20 cellular contexts compared by ENCODE assay signal in the genomic region with DNA sequence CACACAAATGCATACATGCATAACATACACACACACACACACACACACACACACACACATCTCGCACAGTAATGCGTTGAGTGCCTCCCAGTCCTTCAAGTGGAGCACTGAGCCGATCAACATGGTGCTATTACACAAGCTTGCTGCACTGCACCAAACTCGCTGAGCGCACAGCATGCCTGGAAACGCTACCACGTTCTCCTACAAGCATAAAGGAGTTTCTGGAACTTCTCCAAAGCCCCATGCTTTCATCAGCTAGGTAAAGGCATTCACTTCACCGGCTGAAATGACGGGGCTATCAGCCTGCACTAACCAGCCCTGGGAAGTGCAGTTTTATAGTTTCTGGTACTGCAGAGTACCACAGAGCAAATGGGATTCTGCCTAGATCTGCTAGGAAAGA.
DNase-seq lines count a peak whose midpoint lies in the region; ATAC-seq and TF ChIP-seq lines count a peak whose summit lies in the region.
"Had no signal": no experiment of that assay in that cellular context is flagged by ENCODE, and none has a peak within 500 bp of the region (broad histone marks: within the 10 kb centered on the region; RNA-seq: fewer than 3 reads in every experiment).

No MANE protein-coding gene starts in this region.

- TF ChIP-seq CTCF in foreskin keratinocyte (conservative IDR thresholded peaks at IDR 0.05) = no peak

- H3K27me3 ChIP-seq in foreskin keratinocyte (no peaks in the 10 kb centered on the region), stomach smooth muscle (ENCODE audit: control insufficient read depth in 1 of 2, insufficient read depth in 2 of 2, low read length in 2 of 2) (no peaks in the 10 kb centered on the region), GM23248 (replicated peaks; ENCODE audit: insufficient read depth) (no peaks in the 10 kb centered on the region)
- H3K27me3 ChIP-seq: esophagus squamous epithelium, hepatocyte, neural progenitor cell had no signal

- no peak overlapping the region for H2AFZ ChIP-seq in GM23248
- H2AFZ ChIP-seq: hepatocyte, neural progenitor cell had no signal

- peak; percentile 25 for DNase-seq in NCI-H748 (lab: John Stamatoyannopoulos, UW; ENCODE audit: unreplicated experiment)
- DNase-seq in NCI-H748 treated with DMSO at 0.1 percent for 48 hours (lab: John Stamatoyannopoulos, UW) = no peak
- DNase-seq in NCI-H345 (lab: John Stamatoyannopoulos, UW) = peak; percentile 82
- peak in 1 of 2 donors; percentile 35 for DNase-seq in foreskin keratinocyte
- no peak for DNase-seq in DMS53 treated with DMSO at 0.1 percent for 48 hours (lab: John Stamatoyannopoulos, UW; ENCODE audit: unreplicated experiment)
- DNase-seq in NCI-H2081 treated with DMSO at 0.1 percent for 48 hours (lab: John Stamatoyannopoulos, UW) = no peak
- DNase-seq in GM23248 = no peak
- DNase-seq: activated CD4-positive, alpha-beta T cell treated with anti-CD3 and anti-CD28 coated beads, Interleukin-2, amount 50 U/mL, for 4 hours; activated naive CD4-positive, alpha-beta T cell treated with anti-CD3 and anti-CD28 coated beads, Interleukin-2, amount 50 U/mL, for 16 hours; activated T-cell treated with anti-CD3 and anti-CD28 coated beads for 4 hours; DMS53; esophagus squamous epithelium; NCI-H2029 treated with DMSO at 0.1 percent for 48 hours; RPMI8226; stimulated activated naive CD4-positive, alpha-beta T cell had no signal

- no peak overlapping the region for H3K4me2 ChIP-seq in GM23248 (ENCODE audit: unreplicated experiment)
- H3K4me2 ChIP-seq: hepatocyte, neural progenitor cell had no signal

- H3K27ac ChIP-seq in foreskin keratinocyte (no peak overlapping the region), stomach smooth muscle (ENCODE audit: low read length) (no peak overlapping the region), GM23248 (no peak overlapping the region)
- H3K27ac ChIP-seq: C4-2B, esophagus squamous epithelium, hepatocyte, neural progenitor cell had no signal

- 62 to 67% methylated on average over 9 of the region's 9 CpGs for WGBS in GM23248 (ENCODE audit: low coverage in 1 of 2, low lambda C conversion rate in 2 of 2, missing lambda C conversion rate in 2 of 2), 2 experiments

- no peaks in the 10 kb centered on the region for H4K20me1 ChIP-seq in GM23248 (ENCODE audit: insufficient read depth)

- no peaks in the 10 kb centered on the region for H3K79me2 ChIP-seq in GM23248 (ENCODE audit: insufficient read depth)
- H3K79me2 ChIP-seq: hepatocyte had no signal

- no peaks in the 10 kb centered on the region for H3F3A ChIP-seq in GM23248 (ENCODE audit: insufficient read depth)

- H3K4me1 ChIP-seq in foreskin keratinocyte = no peaks in the 10 kb centered on the region
- H3K4me1 ChIP-seq in stomach smooth muscle (ENCODE audit: control insufficient read depth, insufficient read depth, low read length) = no peaks in the 10 kb centered on the region
- H3K4me1 ChIP-seq in GM23248 (ENCODE audit: insufficient read depth) = no peaks in the 10 kb centered on the region
- H3K4me1 ChIP-seq: neural progenitor cell had no signal

- H3K9ac ChIP-seq in stomach smooth muscle (ENCODE audit: low read length in 2 of 2) = no peak overlapping the region
- H3K9ac ChIP-seq in GM23248 = no peak overlapping the region
- H3K9ac ChIP-seq: neural progenitor cell had no signal

- in situ Hi-C loops in GM23248 (cut with MboI) = no loop called here

- no peaks in the 10 kb centered on the region for H3K9me3 ChIP-seq in stomach smooth muscle (ENCODE audit: control insufficient read depth in 2 of 2, low read length in 2 of 2)
- H3K9me3 ChIP-seq in GM23248 (ENCODE audit: low read depth) = no peaks in the 10 kb centered on the region
- H3K9me3 ChIP-seq: esophagus squamous epithelium had no signal

- H3K4me3 ChIP-seq in stomach smooth muscle (ENCODE audit: low read length in 2 of 2) = peak overlapping the region; percentile 15 to 44
- no peak overlapping the region for H3K4me3 ChIP-seq in GM23248
- H3K4me3 ChIP-seq: esophagus squamous epithelium, hepatocyte, neural progenitor cell had no signal

- peak; percentile 53 for ATAC-seq in foreskin keratinocyte
- ATAC-seq: HepG2 had no signal

- no peaks in the 10 kb centered on the region for H3K36me3 ChIP-seq in stomach smooth muscle (ENCODE audit: control insufficient read depth in 2 of 2, insufficient read depth in 2 of 2, low read length in 2 of 2)
- H3K36me3 ChIP-seq in GM23248 (ENCODE audit: low read depth) = no peaks in the 10 kb centered on the region
- H3K36me3 ChIP-seq: esophagus squamous epithelium, neural progenitor cell had no signal

- H3K9me2 ChIP-seq in GM23248 (ENCODE audit: insufficient read depth) = no peaks in the 10 kb centered on the region

Comparison
In these comparisons a context has a peak if more than half of its experiments do, and no peak if none do; other contexts are left out.
1. DNase-seq: peak in NCI-H748 (single experiment) and NCI-H345 (single experiment); none in NCI-H748 treated with DMSO at 0.1 percent for 48 hours (single experiment), DMS53 treated with DMSO at 0.1 percent for 48 hours (single experiment), NCI-H2081 treated with DMSO at 0.1 percent for 48 hours (single experiment) and GM23248 (single experiment).